In the genomic region with DNA sequence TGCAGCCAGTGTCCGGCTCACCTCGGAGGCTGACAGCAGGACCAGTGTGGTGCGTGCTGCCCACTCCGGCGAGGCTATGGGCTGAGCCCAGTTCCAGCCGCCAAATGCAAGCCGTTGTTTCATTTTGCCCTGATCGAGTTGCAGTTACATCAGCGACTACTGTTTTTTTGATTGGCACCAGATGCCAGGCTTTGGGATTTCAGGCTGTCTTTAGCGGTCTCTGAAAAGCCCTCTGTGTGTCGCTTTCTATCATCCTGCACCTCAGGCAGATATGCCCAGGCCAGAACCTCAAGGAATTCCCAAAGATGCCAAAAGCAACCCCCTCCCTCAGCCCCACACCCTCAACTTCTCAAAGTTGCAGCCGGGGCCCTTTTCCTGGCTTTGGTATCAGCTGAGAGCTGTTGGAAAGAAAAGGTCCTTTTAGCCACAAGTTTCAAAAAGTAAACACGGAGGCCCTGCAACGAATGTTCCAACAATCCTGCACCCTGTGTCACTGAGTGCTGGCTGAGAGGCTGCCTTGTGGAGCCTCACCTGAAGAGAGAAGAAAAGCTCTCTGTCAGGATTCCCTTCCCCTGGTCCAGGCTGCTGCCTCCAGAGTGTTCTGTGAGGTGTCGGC, we compare ENCODE assay signal across 1 cellular context.
TF ChIP-seq lines count a peak whose summit lies in the region.

No MANE protein-coding gene starts in this region.

TF ChIP-seq in HepG2, 621 proteins besides CTCF, POLR2A, EP300 and RAD21 (continued from another document):
- TF ChIP-seq, protein P1, sequence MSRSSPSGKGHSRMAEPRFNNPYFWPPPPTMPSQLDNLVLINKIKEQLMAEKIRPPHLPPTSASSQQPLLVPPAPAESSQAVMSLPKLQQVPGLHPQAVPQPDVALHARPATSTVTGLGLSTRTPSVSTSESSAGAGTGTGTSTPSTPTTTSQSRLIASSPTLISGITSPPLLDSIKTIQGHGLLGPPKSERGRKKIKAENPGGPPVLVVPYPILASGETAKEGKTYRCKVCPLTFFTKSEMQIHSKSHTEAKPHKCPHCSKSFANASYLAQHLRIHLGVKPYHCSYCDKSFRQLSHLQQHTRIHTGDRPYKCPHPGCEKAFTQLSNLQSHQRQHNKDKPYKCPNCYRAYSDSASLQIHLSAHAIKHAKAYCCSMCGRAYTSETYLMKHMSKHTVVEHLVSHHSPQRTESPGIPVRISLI (CRISPR knock-in tag; IDR thresholded peaks at IDR 0.05; ENCODE audit: borderline replicate concordance) = 0 out of 2 replicates have a peak, but pooled peaks have one; percentile 33
- TF ChIP-seq, protein P2, sequence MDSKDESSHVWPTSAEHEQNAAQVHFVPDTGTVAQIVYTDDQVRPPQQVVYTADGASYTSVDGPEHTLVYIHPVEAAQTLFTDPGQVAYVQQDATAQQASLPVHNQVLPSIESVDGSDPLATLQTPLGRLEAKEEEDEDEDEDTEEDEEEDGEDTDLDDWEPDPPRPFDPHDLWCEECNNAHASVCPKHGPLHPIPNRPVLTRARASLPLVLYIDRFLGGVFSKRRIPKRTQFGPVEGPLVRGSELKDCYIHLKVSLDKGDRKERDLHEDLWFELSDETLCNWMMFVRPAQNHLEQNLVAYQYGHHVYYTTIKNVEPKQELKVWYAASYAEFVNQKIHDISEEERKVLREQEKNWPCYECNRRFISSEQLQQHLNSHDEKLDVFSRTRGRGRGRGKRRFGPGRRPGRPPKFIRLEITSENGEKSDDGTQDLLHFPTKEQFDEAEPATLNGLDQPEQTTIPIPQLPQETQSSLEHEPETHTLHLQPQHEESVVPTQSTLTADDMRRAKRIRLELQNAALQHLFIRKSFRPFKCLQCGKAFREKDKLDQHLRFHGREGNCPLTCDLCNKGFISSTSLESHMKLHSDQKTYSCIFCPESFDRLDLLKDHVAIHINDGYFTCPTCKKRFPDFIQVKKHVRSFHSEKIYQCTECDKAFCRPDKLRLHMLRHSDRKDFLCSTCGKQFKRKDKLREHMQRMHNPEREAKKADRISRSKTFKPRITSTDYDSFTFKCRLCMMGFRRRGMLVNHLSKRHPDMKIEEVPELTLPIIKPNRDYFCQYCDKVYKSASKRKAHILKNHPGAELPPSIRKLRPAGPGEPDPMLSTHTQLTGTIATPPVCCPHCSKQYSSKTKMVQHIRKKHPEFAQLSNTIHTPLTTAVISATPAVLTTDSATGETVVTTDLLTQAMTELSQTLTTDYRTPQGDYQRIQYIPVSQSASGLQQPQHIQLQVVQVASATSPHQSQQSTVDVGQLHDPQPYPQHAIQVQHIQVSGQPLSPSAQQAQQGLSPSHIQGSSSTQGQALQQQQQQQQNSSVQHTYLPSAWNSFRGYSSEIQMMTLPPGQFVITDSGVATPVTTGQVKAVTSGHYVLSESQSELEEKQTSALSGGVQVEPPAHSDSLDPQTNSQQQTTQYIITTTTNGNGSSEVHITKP (CRISPR knock-in tag; IDR thresholded peaks at IDR 0.05; ENCODE audit: low read depth) = no peak
- TF ChIP-seq ZFP36 (IDR thresholded peaks at IDR 0.05; ENCODE audit: borderline replicate concordance, low read depth, low read length, partially characterized antibody) = no peak
- TF ChIP-seq, protein P3, sequence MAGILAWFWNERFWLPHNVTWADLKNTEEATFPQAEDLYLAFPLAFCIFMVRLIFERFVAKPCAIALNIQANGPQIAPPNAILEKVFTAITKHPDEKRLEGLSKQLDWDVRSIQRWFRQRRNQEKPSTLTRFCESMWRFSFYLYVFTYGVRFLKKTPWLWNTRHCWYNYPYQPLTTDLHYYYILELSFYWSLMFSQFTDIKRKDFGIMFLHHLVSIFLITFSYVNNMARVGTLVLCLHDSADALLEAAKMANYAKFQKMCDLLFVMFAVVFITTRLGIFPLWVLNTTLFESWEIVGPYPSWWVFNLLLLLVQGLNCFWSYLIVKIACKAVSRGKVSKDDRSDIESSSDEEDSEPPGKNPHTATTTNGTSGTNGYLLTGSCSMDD (CRISPR knock-in tag; IDR thresholded peaks at IDR 0.05) = no peak
- no peak for TF ChIP-seq TAF1 (CRISPR knock-in tag; IDR thresholded peaks at IDR 0.05)
- TF ChIP-seq YEATS4 (CRISPR knock-in tag; IDR thresholded peaks at IDR 0.05; ENCODE audit: borderline replicate concordance) = no peak
- TF ChIP-seq MXI1 (IDR thresholded peaks at IDR 0.05; ENCODE audit: borderline replicate concordance, low read depth, low read length) = no peak
- no peak for TF ChIP-seq PAF1 (CRISPR knock-in tag; IDR thresholded peaks at IDR 0.05)
- TF ChIP-seq, protein P4, sequence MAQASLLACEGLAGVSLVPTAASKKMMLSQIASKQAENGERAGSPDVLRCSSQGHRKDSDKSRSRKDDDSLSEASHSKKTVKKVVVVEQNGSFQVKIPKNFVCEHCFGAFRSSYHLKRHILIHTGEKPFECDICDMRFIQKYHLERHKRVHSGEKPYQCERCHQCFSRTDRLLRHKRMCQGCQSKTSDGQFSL (CRISPR knock-in tag; IDR thresholded peaks at IDR 0.05) = no peak
- no peak for TF ChIP-seq ZFP62 (CRISPR knock-in tag; IDR thresholded peaks at IDR 0.05)
- TF ChIP-seq ISL2 (CRISPR knock-in tag; IDR thresholded peaks at IDR 0.05) = peak; percentile 81; the same call in 1 of the 2 replicates
- TF ChIP-seq ZNF674 (CRISPR knock-in tag; IDR thresholded peaks at IDR 0.05; ENCODE audit: low read depth) = no peak
- no peak for TF ChIP-seq ZNF10 (CRISPR knock-in tag; IDR thresholded peaks at IDR 0.05; ENCODE audit: borderline replicate concordance, low read depth)
- no peak for TF ChIP-seq ZNF260 (CRISPR knock-in tag; IDR thresholded peaks at IDR 0.05; ENCODE audit: borderline replicate concordance, low read depth)
- TF ChIP-seq ZBTB21 (CRISPR knock-in tag; IDR thresholded peaks at IDR 0.05) = no peak
- TF ChIP-seq PTBP1 (IDR thresholded peaks at IDR 0.05; ENCODE audit: low read depth, low read length, poor library complexity, severe bottlenecking) = no peak
- TF ChIP-seq, protein P5, sequence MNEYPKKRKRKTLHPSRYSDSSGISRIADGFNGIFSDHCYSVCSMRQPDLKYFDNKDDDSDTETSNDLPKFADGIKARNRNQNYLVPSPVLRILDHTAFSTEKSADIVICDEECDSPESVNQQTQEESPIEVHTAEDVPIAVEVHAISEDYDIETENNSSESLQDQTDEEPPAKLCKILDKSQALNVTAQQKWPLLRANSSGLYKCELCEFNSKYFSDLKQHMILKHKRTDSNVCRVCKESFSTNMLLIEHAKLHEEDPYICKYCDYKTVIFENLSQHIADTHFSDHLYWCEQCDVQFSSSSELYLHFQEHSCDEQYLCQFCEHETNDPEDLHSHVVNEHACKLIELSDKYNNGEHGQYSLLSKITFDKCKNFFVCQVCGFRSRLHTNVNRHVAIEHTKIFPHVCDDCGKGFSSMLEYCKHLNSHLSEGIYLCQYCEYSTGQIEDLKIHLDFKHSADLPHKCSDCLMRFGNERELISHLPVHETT (CRISPR knock-in tag; conservative IDR thresholded peaks at IDR 0.05) = no peak
- TF ChIP-seq ZNF432 (CRISPR knock-in tag; IDR thresholded peaks at IDR 0.05; ENCODE audit: borderline replicate concordance) = no peak
- no peak for TF ChIP-seq ZNF484 (CRISPR knock-in tag; IDR thresholded peaks at IDR 0.05; ENCODE audit: borderline replicate concordance, low read depth)
- 0 out of 2 replicates have a peak, but pooled peaks have one; percentile 51 for TF ChIP-seq CAMTA2 (CRISPR knock-in tag; IDR thresholded peaks at IDR 0.05; ENCODE audit: borderline replicate concordance)
- no peak for TF ChIP-seq RFX3 (CRISPR knock-in tag; IDR thresholded peaks at IDR 0.05)
- TF ChIP-seq TBX2 (CRISPR knock-in tag; IDR thresholded peaks at IDR 0.05; ENCODE audit: borderline replicate concordance) = peak; percentile 54
- TF ChIP-seq, protein P6, sequence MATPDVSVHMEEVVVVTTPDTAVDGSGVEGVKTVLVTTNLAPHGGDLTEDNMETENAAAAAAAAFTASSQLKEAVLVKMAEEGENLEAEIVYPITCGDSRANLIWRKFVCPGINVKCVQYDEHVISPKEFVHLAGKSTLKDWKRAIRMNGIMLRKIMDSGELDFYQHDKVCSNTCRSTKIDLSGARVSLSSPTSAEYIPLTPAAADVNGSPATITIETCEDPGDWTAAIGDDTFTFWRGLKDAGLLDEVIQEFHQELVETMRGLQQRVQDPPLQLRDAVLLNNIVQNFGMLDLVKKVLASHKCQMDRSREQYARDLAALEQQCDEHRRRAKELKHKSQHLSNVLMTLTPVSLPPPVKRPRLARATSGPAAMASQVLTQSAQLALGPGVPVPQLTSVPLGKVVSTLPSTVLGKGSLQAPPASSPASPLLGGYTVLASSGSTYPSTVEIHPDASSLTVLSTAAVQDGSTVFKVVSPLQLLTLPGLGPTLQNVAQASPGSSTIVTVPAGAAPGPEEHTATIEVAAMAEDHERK (CRISPR knock-in tag; IDR thresholded peaks at IDR 0.05; ENCODE audit: low read depth) = no peak
- TF ChIP-seq HOXA7 (CRISPR knock-in tag; IDR thresholded peaks at IDR 0.05) = no peak
